In the genomic region with DNA sequence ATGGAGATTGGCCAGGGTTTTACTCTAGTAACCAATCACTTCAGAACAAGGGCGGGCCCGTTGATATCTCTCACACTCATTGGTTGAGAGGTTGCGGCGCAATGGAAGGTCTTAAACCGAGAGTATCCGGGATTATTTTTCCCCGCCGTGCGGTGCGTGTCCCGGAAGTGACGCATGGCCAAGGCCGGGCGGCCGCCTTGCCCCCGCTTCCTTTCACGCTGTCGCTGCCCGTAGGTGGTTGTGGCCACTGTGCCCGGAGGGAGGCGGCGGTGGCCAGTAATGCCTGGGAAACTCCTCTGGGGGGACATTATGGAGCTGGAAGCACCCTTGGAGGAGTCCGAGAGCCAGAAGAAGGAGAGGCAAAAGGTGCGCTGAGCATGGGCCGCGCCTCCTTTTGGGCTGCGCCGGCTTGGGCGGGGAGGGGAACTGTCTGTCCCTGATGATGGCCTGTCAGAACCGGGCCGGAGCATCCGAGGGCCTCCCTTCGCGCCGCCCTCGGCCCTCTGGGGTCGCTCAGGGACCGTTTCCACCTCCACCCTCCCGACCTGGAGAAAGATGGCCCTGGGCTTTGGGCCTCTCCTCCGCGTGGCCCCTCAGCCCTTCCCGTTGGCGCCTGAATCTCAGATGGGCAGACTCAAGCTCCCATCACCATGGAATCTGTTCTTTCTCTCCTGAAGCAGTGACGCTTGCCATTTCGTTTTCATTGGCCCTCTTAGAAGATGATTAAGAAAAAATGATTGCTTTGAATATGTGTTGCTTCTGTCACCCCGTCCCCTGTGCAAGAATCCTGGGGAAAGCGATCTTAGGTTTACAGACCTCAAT, we compare ENCODE assay signal across 1 cellular context.
TF ChIP-seq lines count a peak whose summit lies in the region.

A gene with protein sequence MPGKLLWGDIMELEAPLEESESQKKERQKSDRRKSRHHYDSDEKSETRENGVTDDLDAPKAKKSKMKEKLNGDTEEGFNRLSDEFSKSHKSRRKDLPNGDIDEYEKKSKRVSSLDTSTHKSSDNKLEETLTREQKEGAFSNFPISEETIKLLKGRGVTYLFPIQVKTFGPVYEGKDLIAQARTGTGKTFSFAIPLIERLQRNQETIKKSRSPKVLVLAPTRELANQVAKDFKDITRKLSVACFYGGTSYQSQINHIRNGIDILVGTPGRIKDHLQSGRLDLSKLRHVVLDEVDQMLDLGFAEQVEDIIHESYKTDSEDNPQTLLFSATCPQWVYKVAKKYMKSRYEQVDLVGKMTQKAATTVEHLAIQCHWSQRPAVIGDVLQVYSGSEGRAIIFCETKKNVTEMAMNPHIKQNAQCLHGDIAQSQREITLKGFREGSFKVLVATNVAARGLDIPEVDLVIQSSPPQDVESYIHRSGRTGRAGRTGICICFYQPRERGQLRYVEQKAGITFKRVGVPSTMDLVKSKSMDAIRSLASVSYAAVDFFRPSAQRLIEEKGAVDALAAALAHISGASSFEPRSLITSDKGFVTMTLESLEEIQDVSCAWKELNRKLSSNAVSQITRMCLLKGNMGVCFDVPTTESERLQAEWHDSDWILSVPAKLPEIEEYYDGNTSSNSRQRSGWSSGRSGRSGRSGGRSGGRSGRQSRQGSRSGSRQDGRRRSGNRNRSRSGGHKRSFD (plus strand): TSS at position 210 of the 822 bp plus-strand sequence. CDS start 70 bp downstream, at position 280.

TF ChIP-seq in HEK293, 187 proteins besides CTCF, POLR2A, EP300 and RAD21 (continued from another document and continues in another):
- TF ChIP-seq, protein P1, sequence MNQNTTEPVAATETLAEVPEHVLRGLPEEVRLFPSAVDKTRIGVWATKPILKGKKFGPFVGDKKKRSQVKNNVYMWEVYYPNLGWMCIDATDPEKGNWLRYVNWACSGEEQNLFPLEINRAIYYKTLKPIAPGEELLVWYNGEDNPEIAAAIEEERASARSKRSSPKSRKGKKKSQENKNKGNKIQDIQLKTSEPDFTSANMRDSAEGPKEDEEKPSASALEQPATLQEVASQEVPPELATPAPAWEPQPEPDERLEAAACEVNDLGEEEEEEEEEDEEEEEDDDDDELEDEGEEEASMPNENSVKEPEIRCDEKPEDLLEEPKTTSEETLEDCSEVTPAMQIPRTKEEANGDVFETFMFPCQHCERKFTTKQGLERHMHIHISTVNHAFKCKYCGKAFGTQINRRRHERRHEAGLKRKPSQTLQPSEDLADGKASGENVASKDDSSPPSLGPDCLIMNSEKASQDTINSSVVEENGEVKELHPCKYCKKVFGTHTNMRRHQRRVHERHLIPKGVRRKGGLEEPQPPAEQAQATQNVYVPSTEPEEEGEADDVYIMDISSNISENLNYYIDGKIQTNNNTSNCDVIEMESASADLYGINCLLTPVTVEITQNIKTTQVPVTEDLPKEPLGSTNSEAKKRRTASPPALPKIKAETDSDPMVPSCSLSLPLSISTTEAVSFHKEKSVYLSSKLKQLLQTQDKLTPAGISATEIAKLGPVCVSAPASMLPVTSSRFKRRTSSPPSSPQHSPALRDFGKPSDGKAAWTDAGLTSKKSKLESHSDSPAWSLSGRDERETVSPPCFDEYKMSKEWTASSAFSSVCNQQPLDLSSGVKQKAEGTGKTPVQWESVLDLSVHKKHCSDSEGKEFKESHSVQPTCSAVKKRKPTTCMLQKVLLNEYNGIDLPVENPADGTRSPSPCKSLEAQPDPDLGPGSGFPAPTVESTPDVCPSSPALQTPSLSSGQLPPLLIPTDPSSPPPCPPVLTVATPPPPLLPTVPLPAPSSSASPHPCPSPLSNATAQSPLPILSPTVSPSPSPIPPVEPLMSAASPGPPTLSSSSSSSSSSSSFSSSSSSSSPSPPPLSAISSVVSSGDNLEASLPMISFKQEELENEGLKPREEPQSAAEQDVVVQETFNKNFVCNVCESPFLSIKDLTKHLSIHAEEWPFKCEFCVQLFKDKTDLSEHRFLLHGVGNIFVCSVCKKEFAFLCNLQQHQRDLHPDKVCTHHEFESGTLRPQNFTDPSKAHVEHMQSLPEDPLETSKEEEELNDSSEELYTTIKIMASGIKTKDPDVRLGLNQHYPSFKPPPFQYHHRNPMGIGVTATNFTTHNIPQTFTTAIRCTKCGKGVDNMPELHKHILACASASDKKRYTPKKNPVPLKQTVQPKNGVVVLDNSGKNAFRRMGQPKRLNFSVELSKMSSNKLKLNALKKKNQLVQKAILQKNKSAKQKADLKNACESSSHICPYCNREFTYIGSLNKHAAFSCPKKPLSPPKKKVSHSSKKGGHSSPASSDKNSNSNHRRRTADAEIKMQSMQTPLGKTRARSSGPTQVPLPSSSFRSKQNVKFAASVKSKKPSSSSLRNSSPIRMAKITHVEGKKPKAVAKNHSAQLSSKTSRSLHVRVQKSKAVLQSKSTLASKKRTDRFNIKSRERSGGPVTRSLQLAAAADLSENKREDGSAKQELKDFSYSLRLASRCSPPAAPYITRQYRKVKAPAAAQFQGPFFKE (tag by site-specific recombination; IDR thresholded peaks at IDR 0.05; ENCODE audit: borderline replicate concordance): 0 out of 2 replicates have a peak, but pooled peaks have one; percentile 34
- TF ChIP-seq ZNF24 (tag by site-specific recombination; IDR thresholded peaks at IDR 0.05) (peak; percentile 17; the same call in 1 of the 2 replicates), ZNF354C (tag by site-specific recombination; IDR thresholded peaks at IDR 0.05; ENCODE audit: borderline replicate concordance, low read depth) (no peak), ZNF416 (tag by site-specific recombination; IDR thresholded peaks at IDR 0.05) (no peak), ZNF211 (tag by site-specific recombination; IDR thresholded peaks at IDR 0.05; ENCODE audit: low read depth) (no peak), ZNF391 (tag by site-specific recombination; IDR thresholded peaks at IDR 0.05; ENCODE audit: borderline replicate concordance, low read depth) (peak; percentile 81; the same call in 1 of the 2 replicates), ZNF121 (tag by site-specific recombination; IDR thresholded peaks at IDR 0.05) (no peak), ZNF777 (tag by site-specific recombination; IDR thresholded peaks at IDR 0.05; ENCODE audit: borderline replicate concordance) (no peak), ZBTB48 (tag by site-specific recombination; IDR thresholded peaks at IDR 0.05) (peak; percentile 85), ZNF561 (tag by site-specific recombination; IDR thresholded peaks at IDR 0.05; ENCODE audit: borderline replicate concordance) (peak; percentile 63; the same call in 1 of the 2 replicates), MEIS1 (CRISPR knock-in tag; IDR thresholded peaks at IDR 0.05; ENCODE audit: borderline replicate concordance) (no peak), ZNF112 (tag by site-specific recombination; IDR thresholded peaks at IDR 0.05) (no peak), ZNF132 (tag by site-specific recombination; IDR thresholded peaks at IDR 0.05; ENCODE audit: borderline replicate concordance) (no peak), ZNF530 (tag by site-specific recombination; IDR thresholded peaks at IDR 0.05; ENCODE audit: low read depth) (no peak; the same call in 1 of the 2 replicates), ZNF335 (tag by site-specific recombination; conservative IDR thresholded peaks at IDR 0.05) (peak; percentile 99)
- TF ChIP-seq, protein P2, sequence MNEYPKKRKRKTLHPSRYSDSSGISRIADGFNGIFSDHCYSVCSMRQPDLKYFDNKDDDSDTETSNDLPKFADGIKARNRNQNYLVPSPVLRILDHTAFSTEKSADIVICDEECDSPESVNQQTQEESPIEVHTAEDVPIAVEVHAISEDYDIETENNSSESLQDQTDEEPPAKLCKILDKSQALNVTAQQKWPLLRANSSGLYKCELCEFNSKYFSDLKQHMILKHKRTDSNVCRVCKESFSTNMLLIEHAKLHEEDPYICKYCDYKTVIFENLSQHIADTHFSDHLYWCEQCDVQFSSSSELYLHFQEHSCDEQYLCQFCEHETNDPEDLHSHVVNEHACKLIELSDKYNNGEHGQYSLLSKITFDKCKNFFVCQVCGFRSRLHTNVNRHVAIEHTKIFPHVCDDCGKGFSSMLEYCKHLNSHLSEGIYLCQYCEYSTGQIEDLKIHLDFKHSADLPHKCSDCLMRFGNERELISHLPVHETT (tag by site-specific recombination; IDR thresholded peaks at IDR 0.05): peak; percentile 51
- TF ChIP-seq, protein P3, sequence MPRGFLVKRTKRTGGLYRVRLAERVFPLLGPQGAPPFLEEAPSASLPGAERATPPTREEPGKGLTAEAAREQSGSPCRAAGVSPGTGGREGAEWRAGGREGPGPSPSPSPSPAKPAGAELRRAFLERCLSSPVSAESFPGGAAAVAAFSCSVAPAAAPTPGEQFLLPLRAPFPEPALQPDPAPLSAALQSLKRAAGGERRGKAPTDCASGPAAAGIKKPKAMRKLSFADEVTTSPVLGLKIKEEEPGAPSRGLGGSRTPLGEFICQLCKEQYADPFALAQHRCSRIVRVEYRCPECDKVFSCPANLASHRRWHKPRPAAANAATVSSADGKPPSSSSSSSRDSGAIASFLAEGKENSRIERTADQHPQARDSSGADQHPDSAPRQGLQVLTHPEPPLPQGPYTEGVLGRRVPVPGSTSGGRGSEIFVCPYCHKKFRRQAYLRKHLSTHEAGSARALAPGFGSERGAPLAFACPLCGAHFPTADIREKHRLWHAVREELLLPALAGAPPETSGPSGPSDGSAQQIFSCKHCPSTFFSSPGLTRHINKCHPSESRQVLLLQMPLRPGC (tag by site-specific recombination; IDR thresholded peaks at IDR 0.05): 0 out of 2 replicates have a peak, but pooled peaks have one; percentile 33
- TF ChIP-seq, protein P4, sequence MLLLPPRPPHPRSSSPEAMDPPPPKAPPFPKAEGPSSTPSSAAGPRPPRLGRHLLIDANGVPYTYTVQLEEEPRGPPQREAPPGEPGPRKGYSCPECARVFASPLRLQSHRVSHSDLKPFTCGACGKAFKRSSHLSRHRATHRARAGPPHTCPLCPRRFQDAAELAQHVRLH (tag by site-specific recombination; IDR thresholded peaks at IDR 0.05): peak; percentile 73
- TF ChIP-seq, protein P5, sequence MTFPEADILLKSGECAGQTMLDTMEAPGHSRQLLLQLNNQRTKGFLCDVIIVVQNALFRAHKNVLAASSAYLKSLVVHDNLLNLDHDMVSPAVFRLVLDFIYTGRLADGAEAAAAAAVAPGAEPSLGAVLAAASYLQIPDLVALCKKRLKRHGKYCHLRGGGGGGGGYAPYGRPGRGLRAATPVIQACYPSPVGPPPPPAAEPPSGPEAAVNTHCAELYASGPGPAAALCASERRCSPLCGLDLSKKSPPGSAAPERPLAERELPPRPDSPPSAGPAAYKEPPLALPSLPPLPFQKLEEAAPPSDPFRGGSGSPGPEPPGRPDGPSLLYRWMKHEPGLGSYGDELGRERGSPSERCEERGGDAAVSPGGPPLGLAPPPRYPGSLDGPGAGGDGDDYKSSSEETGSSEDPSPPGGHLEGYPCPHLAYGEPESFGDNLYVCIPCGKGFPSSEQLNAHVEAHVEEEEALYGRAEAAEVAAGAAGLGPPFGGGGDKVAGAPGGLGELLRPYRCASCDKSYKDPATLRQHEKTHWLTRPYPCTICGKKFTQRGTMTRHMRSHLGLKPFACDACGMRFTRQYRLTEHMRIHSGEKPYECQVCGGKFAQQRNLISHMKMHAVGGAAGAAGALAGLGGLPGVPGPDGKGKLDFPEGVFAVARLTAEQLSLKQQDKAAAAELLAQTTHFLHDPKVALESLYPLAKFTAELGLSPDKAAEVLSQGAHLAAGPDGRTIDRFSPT (tag by site-specific recombination; IDR thresholded peaks at IDR 0.05): peak; percentile 93
- TF ChIP-seq, protein P6, sequence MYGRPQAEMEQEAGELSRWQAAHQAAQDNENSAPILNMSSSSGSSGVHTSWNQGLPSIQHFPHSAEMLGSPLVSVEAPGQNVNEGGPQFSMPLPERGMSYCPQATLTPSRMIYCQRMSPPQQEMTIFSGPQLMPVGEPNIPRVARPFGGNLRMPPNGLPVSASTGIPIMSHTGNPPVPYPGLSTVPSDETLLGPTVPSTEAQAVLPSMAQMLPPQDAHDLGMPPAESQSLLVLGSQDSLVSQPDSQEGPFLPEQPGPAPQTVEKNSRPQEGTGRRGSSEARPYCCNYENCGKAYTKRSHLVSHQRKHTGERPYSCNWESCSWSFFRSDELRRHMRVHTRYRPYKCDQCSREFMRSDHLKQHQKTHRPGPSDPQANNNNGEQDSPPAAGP (tag by site-specific recombination; IDR thresholded peaks at IDR 0.05): peak; percentile 75
- TF ChIP-seq, protein P7, sequence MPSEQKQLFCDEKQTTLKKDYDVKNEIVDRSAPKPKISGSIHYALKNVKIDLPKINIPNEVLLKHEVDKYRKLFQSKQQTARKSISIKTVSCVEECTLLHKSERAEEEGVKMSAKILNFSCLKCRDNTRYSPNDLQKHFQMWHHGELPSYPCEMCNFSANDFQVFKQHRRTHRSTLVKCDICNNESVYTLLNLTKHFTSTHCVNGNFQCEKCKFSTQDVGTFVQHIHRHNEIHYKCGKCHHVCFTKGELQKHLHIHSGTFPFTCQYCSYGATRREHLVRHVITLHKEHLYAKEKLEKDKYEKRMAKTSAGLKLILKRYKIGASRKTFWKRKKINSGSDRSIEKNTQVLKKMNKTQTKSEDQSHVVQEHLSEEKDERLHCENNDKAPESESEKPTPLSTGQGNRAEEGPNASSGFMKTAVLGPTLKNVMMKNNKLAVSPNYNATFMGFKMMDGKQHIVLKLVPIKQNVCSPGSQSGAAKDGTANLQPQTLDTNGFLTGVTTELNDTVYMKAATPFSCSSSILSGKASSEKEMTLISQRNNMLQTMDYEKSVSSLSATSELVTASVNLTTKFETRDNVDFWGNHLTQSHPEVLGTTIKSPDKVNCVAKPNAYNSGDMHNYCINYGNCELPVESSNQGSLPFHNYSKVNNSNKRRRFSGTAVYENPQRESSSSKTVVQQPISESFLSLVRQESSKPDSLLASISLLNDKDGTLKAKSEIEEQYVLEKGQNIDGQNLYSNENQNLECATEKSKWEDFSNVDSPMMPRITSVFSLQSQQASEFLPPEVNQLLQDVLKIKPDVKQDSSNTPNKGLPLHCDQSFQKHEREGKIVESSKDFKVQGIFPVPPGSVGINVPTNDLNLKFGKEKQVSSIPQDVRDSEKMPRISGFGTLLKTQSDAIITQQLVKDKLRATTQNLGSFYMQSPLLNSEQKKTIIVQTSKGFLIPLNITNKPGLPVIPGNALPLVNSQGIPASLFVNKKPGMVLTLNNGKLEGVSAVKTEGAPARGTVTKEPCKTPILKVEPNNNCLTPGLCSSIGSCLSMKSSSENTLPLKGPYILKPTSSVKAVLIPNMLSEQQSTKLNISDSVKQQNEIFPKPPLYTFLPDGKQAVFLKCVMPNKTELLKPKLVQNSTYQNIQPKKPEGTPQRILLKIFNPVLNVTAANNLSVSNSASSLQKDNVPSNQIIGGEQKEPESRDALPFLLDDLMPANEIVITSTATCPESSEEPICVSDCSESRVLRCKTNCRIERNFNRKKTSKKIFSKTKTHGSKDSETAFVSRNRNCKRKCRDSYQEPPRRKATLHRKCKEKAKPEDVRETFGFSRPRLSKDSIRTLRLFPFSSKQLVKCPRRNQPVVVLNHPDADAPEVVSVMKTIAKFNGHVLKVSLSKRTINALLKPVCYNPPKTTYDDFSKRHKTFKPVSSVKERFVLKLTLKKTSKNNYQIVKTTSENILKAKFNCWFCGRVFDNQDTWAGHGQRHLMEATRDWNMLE (tag by site-specific recombination; conservative IDR thresholded peaks at IDR 0.05; ENCODE audit: low read depth): peak; percentile 43
- TF ChIP-seq, protein P8, sequence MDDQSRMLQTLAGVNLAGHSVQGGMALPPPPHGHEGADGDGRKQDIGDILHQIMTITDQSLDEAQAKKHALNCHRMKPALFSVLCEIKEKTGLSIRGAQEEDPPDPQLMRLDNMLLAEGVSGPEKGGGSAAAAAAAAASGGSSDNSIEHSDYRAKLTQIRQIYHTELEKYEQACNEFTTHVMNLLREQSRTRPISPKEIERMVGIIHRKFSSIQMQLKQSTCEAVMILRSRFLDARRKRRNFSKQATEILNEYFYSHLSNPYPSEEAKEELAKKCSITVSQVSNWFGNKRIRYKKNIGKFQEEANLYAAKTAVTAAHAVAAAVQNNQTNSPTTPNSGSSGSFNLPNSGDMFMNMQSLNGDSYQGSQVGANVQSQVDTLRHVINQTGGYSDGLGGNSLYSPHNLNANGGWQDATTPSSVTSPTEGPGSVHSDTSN (CRISPR knock-in tag; IDR thresholded peaks at IDR 0.05): no peak
